Comparison of ENCODE assay signal across 1 cellular context in genomic region chr2:43788646-43789045, GRCh38.
TF ChIP-seq lines count a peak whose summit lies in the region.

No MANE protein-coding gene starts in this region.

TF ChIP-seq in HepG2, 621 proteins besides CTCF, POLR2A, EP300 and RAD21:
- TF ChIP-seq ZNF121 (CRISPR knock-in tag; IDR thresholded peaks at IDR 0.05) = peak; percentile 60; the same call in 1 of the 2 replicates
- TF ChIP-seq THAP11 (CRISPR knock-in tag; IDR thresholded peaks at IDR 0.05) = no peak
- no peak for TF ChIP-seq ARID4A (CRISPR knock-in tag; IDR thresholded peaks at IDR 0.05; ENCODE audit: borderline replicate concordance)
- TF ChIP-seq TCF12 (IDR thresholded peaks at IDR 0.05) = no peak
- TF ChIP-seq TCF12 (CRISPR knock-in tag; IDR thresholded peaks at IDR 0.05) = no peak
- no peak for TF ChIP-seq TIGD3 (CRISPR knock-in tag; IDR thresholded peaks at IDR 0.05; ENCODE audit: borderline replicate concordance)
- TF ChIP-seq TFAP4 (IDR thresholded peaks at IDR 0.05; ENCODE audit: borderline replicate concordance, low read depth) = no peak
- no peak for TF ChIP-seq ARID3A (IDR thresholded peaks at IDR 0.05; ENCODE audit: low read depth, low read length)
- peak; percentile 76 for TF ChIP-seq ZNF770 (CRISPR knock-in tag; IDR thresholded peaks at IDR 0.05)
- no peak for TF ChIP-seq ZBTB49 (CRISPR knock-in tag; IDR thresholded peaks at IDR 0.05; ENCODE audit: borderline replicate concordance)
- no peak for TF ChIP-seq PBX2 (CRISPR knock-in tag; IDR thresholded peaks at IDR 0.05)
- TF ChIP-seq ZNF567 (CRISPR knock-in tag; IDR thresholded peaks at IDR 0.05; ENCODE audit: borderline replicate concordance) = no peak
- no peak for TF ChIP-seq ARHGAP35 (CRISPR knock-in tag; IDR thresholded peaks at IDR 0.05; ENCODE audit: borderline replicate concordance)
- no peak for TF ChIP-seq CREBL2 (CRISPR knock-in tag; IDR thresholded peaks at IDR 0.05; ENCODE audit: borderline replicate concordance)
- TF ChIP-seq ZNF737 (CRISPR knock-in tag; IDR thresholded peaks at IDR 0.05; ENCODE audit: borderline replicate concordance) = no peak
- no peak for TF ChIP-seq SRY (CRISPR knock-in tag; IDR thresholded peaks at IDR 0.05)
- no peak for TF ChIP-seq ZBTB37 (CRISPR knock-in tag; IDR thresholded peaks at IDR 0.05)
